In genomic region chr3:37886395-37886794, GRCh38 we compare ENCODE assay signal across 21 cellular contexts.
"Had no signal": no experiment of that assay in that cellular context is flagged by ENCODE, and none has a peak within 500 bp of the region (broad histone marks: within the 10 kb centered on the region; RNA-seq: fewer than 3 reads in every experiment).

No MANE protein-coding gene starts in this region.

- H3K27me3 ChIP-seq: foreskin keratinocyte, hepatocyte, right atrium auricular region, sigmoid colon, suprapubic skin, tibial nerve had no signal

- H3K9me3 Mint-ChIP-seq: endodermal cell; naive thymus-derived CD8-positive, alpha-beta T cell; neural crest cell had no signal

- H3K9me3 ChIP-seq: mucosa of descending colon, right atrium auricular region, sigmoid colon, suprapubic skin, tibial nerve had no signal

- H3K36me3 Mint-ChIP-seq: naive thymus-derived CD8-positive, alpha-beta T cell had no signal

- H3K4me1 Mint-ChIP-seq: naive thymus-derived CD8-positive, alpha-beta T cell had no signal

- H3K27ac ChIP-seq: foreskin keratinocyte, hepatocyte, sigmoid colon, skin epidermis, suprapubic skin had no signal

- ATAC-seq: foreskin keratinocyte; left colon; mucosa of descending colon; naive thymus-derived CD8-positive, alpha-beta T cell had no signal

- H3K27ac Mint-ChIP-seq: endodermal cell; naive thymus-derived CD8-positive, alpha-beta T cell had no signal

- DNase-seq: dermis blood vessel endothelial cell; effector CD4-positive, alpha-beta T cell; endodermal cell; erythroblast; foreskin keratinocyte; head of caudate nucleus; kidney; left colon; left ventricle myocardium superior; mammary epithelial cell; mucosa of descending colon; naive thymus-derived CD8-positive, alpha-beta T cell; sigmoid colon; stimulated activated CD4-positive, alpha-beta T cell treated with anti-CD3 and anti-CD28 coated beads, Interleukin-12 subunit alpha, Interleukin-12 subunit beta, amount 100 ng/mL, for 4 hours; stimulated activated naive CD4-positive, alpha-beta T cell had no signal

- H3K36me3 ChIP-seq: right atrium auricular region, sigmoid colon, suprapubic skin, tibial nerve had no signal

- H3K4me3 ChIP-seq: hepatocyte, mucosa of descending colon, right atrium auricular region, sigmoid colon, skin epidermis, suprapubic skin, tibial nerve had no signal

- H3K4me3 Mint-ChIP-seq: endodermal cell; naive thymus-derived CD8-positive, alpha-beta T cell; neural crest cell had no signal
